Comparison of ENCODE assay signal across 1 cellular context in genomic region chr2:63692002-63692606, GRCh38.
TF ChIP-seq lines count a peak whose summit lies in the region.

No MANE protein-coding gene starts in this region.

TF ChIP-seq in Ishikawa, 13 proteins besides CTCF, POLR2A, EP300 and RAD21 (continued from another document):
- no peak for TF ChIP-seq NFIC (IDR thresholded peaks at IDR 0.05)
